In the genomic region with DNA sequence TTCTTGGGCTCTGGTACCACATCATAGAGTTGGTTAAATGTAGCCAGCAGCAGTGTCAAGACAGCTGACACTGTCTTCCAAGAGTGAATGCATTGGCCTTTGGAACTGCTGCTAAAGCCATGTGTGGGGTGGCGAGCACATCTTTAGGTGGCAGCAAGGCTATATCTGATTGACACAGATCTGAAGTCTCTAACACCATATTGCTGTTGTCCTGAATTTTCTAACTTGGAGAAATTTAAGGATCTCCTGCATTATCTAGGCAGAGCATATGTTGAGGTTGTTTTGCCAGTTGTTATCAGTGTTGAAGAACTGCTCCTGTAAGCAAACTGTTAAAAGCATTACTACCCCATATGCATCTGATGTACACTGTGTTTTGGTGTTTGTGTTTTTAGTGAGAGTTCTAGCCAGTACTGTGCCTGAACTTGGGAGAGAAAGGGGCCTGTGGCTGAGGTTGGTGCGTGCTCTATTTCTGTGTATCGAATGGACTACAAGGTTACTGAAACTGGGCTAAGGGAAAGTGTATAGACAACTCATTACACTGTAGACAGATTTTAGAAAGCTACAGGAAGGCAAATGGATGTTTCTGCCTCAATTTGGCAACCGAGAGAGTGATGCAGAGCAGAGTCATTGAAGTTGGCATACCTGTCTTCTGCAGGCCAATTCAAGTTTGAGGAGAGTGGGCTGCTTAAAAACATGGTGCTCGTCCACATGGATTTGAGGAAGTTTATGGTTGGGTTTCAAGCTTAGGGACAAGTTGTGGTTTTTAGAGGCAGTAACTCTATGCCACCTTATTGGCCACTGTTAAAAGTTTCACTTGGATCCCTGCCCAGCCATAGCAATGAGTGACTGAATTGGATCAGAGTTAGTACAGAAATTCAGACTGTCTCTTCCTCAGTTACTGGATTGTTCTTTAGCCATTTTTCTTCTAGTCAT, we compare ENCODE assay signal across 1 cellular context.
TF ChIP-seq lines count a peak whose summit lies in the region.

No MANE protein-coding gene starts in this region.

TF ChIP-seq in K562, 482 proteins besides CTCF, POLR2A, EP300 and RAD21 (continues in another document):
- TF ChIP-seq SREBF2 (CRISPR knock-in tag; IDR thresholded peaks at IDR 0.05) (no peak), MBD2 (IDR thresholded peaks at IDR 0.05; ENCODE audit: borderline replicate concordance, low read depth) (peak; percentile 82), NFIC (IDR thresholded peaks at IDR 0.05) (peak; percentile 87), ZMIZ1 (IDR thresholded peaks at IDR 0.05; ENCODE audit: low read depth in 2 of 2, low read length in 2 of 2) (peak in 1 of 2 experiments; percentile 89; a peak in 2 of 4 replicates), ZNF639 (CRISPR knock-in tag; conservative IDR thresholded peaks at IDR 0.05 in 1 of 2, IDR thresholded peaks at IDR 0.05 in 1 of 2) (peak in 1 of 2 experiments; percentile 81; a peak in 1 of 4 replicates), HDAC3 (IDR thresholded peaks at IDR 0.05; ENCODE audit: borderline replicate concordance, partially characterized antibody) (peak; percentile 88), PHF21A (IDR thresholded peaks at IDR 0.05; ENCODE audit: borderline replicate concordance, low read depth) (no peak), ZNF24 (IDR thresholded peaks at IDR 0.05) (peak; percentile 91), E2F4 (CRISPR knock-in tag; IDR thresholded peaks at IDR 0.05; ENCODE audit: low read depth) (no peak), CCNT2 (IDR thresholded peaks at IDR 0.05; ENCODE audit: borderline replicate concordance, extremely low read depth, insufficient read length, low read depth, low read length) (peak; percentile 86), SAP30 (IDR thresholded peaks at IDR 0.05; ENCODE audit: borderline replicate concordance, insufficient read depth, low read depth, low read length, poor library complexity, severe bottlenecking) (no peak), TEAD1 (CRISPR knock-in tag; IDR thresholded peaks at IDR 0.05) (peak in 1 of 2 experiments; percentile 74; a peak in 2 of 4 replicates), PHTF2 (CRISPR knock-in tag; IDR thresholded peaks at IDR 0.05) (peak; percentile 55; the same call in 1 of the 2 replicates), RCOR1 (IDR thresholded peaks at IDR 0.05; ENCODE audit: borderline replicate concordance in 1 of 2, low read depth in 2 of 2, low read length in 2 of 2) (peak; percentile 59 to 92; a peak in 3 of 4 replicates), CREB3L1 (IDR thresholded peaks at IDR 0.05; ENCODE audit: borderline replicate concordance, low read depth) (no peak), RNF2 (IDR thresholded peaks at IDR 0.05) (peak; percentile 85), SMARCE1 (IDR thresholded peaks at IDR 0.05) (peak; percentile 98), TFAP4 (CRISPR knock-in tag; IDR thresholded peaks at IDR 0.05; ENCODE audit: borderline replicate concordance) (0 out of 2 replicates have a peak, but pooled peaks have one; percentile 27), ZNF232 (CRISPR knock-in tag; IDR thresholded peaks at IDR 0.05) (0 out of 2 replicates have a peak, but pooled peaks have one; percentile 37), ZNF197 (CRISPR knock-in tag; IDR thresholded peaks at IDR 0.05; ENCODE audit: low read depth) (peak; percentile 87; the same call in 1 of the 2 replicates), DMBX1 (CRISPR knock-in tag; IDR thresholded peaks at IDR 0.05; ENCODE audit: borderline replicate concordance) (peak; percentile 66), ZBED1 (IDR thresholded peaks at IDR 0.05) (0 out of 2 replicates have a peak, but pooled peaks have one; percentile 59), ZBTB26 (CRISPR knock-in tag; IDR thresholded peaks at IDR 0.05) (peak; percentile 10; the same call in 1 of the 2 replicates), PHB2 (IDR thresholded peaks at IDR 0.05; ENCODE audit: low read depth) (peak; percentile 88), PURB (CRISPR knock-in tag; IDR thresholded peaks at IDR 0.05; ENCODE audit: low read depth) (no peak), HDAC2 (IDR thresholded peaks at IDR 0.05) (peak; percentile 94), ZNF143 (CRISPR knock-in tag; IDR thresholded peaks at IDR 0.05) (0 out of 2 replicates have a peak, but pooled peaks have one; percentile 28), SP2 (IDR thresholded peaks at IDR 0.05; ENCODE audit: extremely low read depth, low read depth, low read length, poor library complexity, severe bottlenecking) (no peak), E2F1 (CRISPR knock-in tag; IDR thresholded peaks at IDR 0.05) (no peak)
- TF ChIP-seq, protein P1, sequence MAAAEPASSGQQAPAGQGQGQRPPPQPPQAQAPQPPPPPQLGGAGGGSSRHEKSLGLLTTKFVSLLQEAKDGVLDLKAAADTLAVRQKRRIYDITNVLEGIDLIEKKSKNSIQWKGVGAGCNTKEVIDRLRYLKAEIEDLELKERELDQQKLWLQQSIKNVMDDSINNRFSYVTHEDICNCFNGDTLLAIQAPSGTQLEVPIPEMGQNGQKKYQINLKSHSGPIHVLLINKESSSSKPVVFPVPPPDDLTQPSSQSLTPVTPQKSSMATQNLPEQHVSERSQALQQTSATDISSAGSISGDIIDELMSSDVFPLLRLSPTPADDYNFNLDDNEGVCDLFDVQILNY (CRISPR knock-in tag; IDR thresholded peaks at IDR 0.05), result no peak
- TF ChIP-seq, protein P2, sequence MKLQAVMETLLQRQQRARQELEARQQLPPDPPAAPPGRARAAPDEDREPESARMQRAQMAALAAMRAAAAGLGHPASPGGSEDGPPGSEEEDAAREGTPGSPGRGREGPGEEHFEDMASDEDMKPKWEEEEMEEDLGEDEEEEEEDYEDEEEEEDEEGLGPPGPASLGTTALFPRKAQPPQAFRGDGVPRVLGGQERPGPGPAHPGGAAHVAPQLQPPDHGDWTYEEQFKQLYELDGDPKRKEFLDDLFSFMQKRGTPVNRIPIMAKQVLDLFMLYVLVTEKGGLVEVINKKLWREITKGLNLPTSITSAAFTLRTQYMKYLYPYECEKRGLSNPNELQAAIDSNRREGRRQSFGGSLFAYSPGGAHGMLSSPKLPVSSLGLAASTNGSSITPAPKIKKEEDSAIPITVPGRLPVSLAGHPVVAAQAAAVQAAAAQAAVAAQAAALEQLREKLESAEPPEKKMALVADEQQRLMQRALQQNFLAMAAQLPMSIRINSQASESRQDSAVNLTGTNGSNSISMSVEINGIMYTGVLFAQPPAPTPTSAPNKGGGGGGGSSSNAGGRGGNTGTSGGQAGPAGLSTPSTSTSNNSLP (IDR thresholded peaks at IDR 0.05; ENCODE audit: borderline replicate concordance, low read depth, low read length), result peak; percentile 79; the same call in 1 of the 2 replicates
- TF ChIP-seq, protein P3, sequence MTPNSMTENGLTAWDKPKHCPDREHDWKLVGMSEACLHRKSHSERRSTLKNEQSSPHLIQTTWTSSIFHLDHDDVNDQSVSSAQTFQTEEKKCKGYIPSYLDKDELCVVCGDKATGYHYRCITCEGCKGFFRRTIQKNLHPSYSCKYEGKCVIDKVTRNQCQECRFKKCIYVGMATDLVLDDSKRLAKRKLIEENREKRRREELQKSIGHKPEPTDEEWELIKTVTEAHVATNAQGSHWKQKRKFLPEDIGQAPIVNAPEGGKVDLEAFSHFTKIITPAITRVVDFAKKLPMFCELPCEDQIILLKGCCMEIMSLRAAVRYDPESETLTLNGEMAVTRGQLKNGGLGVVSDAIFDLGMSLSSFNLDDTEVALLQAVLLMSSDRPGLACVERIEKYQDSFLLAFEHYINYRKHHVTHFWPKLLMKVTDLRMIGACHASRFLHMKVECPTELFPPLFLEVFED (CRISPR knock-in tag; conservative IDR thresholded peaks at IDR 0.05), result no peak
